In genomic region chr16:12646098-12646489, GRCh38 we compare ENCODE assay signal across 14 cellular contexts.
DNase-seq lines count a peak whose midpoint lies in the region; ATAC-seq, FAIRE-seq and TF ChIP-seq lines count a peak whose summit lies in the region.
"Had no signal": no experiment of that assay in that cellular context is flagged by ENCODE, and none has a peak within 500 bp of the region (broad histone marks: within the 10 kb centered on the region; RNA-seq: fewer than 3 reads in every experiment).

No MANE protein-coding gene starts in this region.

- no peak for TF ChIP-seq RAD21 in K562 (CRISPR knock-in tag; conservative IDR thresholded peaks at IDR 0.05 in 1 of 2, IDR thresholded peaks at IDR 0.05 in 1 of 2)

- H3K4me3 Mint-ChIP-seq in activated naive CD4-positive, alpha-beta T cell treated with anti-CD3 and anti-CD28 coated beads, Interleukin-2, amount 50 U/mL, for 24 hours = peak overlapping the region; percentile 63
- H3K4me3 Mint-ChIP-seq: neural progenitor cell had no signal

- no TSS peak for BruUV-seq in K562 (replicated peaks; lab: Mats Ljungman, UMichigan)

- H3K27ac ChIP-seq in K562 (ENCODE audit: extremely low read depth, low read depth, low read length) = no peak overlapping the region
- peak overlapping the region; percentile 59 for H3K27ac ChIP-seq in temporal lobe (ENCODE audit: low read depth, low read length)
- no peak overlapping the region for H3K27ac ChIP-seq in hepatocyte
- H3K27ac ChIP-seq in thyroid gland = no peak overlapping the region
- H3K27ac ChIP-seq: neural progenitor cell had no signal

- CTCF ChIA-PET in K562 (lab: Yijun Ruan, JAX; ENCODE audit: low intra/inter-chr PET ratio) = no interaction called here

- no peaks in the 10 kb centered on the region for H3K9me1 ChIP-seq in K562 (ENCODE audit: control insufficient read depth, insufficient read depth, low read length)

- H2AFZ ChIP-seq in K562 (ENCODE audit: low read depth, low read length) = no peak overlapping the region; the same call in 1 of the 2 replicates
- no peak overlapping the region for H2AFZ ChIP-seq in hepatocyte
- H2AFZ ChIP-seq: neural progenitor cell had no signal

- H3K27me3 ChIP-seq in K562 (ENCODE audit: control insufficient read depth in 2 of 2, insufficient read depth in 2 of 2, low read length in 2 of 2) = no peaks in the 10 kb centered on the region; a peak in 1 of 5 replicates
- no peaks in the 10 kb centered on the region for H3K27me3 ChIP-seq in hepatocyte
- no peaks in the 10 kb centered on the region for H3K27me3 ChIP-seq in thyroid gland
- H3K27me3 ChIP-seq: neural progenitor cell had no signal

- H3K4me2 ChIP-seq in K562 (ENCODE audit: insufficient read depth, low read length) = no peak overlapping the region; the same call in 1 of the 2 replicates
- no peak overlapping the region for H3K4me2 ChIP-seq in hepatocyte
- H3K4me2 ChIP-seq: neural progenitor cell had no signal

- H3K9me3 Mint-ChIP-seq in activated naive CD4-positive, alpha-beta T cell treated with anti-CD3 and anti-CD28 coated beads, Interleukin-2, amount 50 U/mL, for 24 hours = no peaks in the 10 kb centered on the region

- 8% methylated on average over 4 of the region's 4 CpGs for WGBS in K562 (ENCODE audit: insufficient coverage, low coverage, missing lambda C conversion rate)
- 73% methylated on average over 4 of the region's 4 CpGs for WGBS in hepatocyte (ENCODE audit: low lambda C conversion rate, missing lambda C conversion rate)
- 84 to 85% methylated on average over 4 of the region's 4 CpGs for WGBS in thyroid gland, 2 donors

- no peaks in the 10 kb centered on the region for H3K79me2 ChIP-seq in K562 (ENCODE audit: control insufficient read depth, insufficient read depth, low read length)
- no peaks in the 10 kb centered on the region for H3K79me2 ChIP-seq in hepatocyte

- H3K36me3 Mint-ChIP-seq in activated naive CD4-positive, alpha-beta T cell treated with anti-CD3 and anti-CD28 coated beads, Interleukin-2, amount 50 U/mL, for 24 hours = no peaks in the 10 kb centered on the region
- H3K36me3 Mint-ChIP-seq: neural progenitor cell had no signal

- H3K4me1 Mint-ChIP-seq in activated naive CD4-positive, alpha-beta T cell treated with anti-CD3 and anti-CD28 coated beads, Interleukin-2, amount 50 U/mL, for 24 hours = peaks cover 21% of the 10 kb centered on the region

- H4K20me1 ChIP-seq in K562 (replicated peaks; ENCODE audit: control insufficient read depth, insufficient read depth, low read length) = no peaks in the 10 kb centered on the region
- no peaks in the 10 kb centered on the region for H4K20me1 ChIP-seq in hepatocyte (ENCODE audit: insufficient read depth, poor library complexity, severe bottlenecking)

- H3K27me3 Mint-ChIP-seq in activated naive CD4-positive, alpha-beta T cell treated with anti-CD3 and anti-CD28 coated beads, Interleukin-2, amount 50 U/mL, for 24 hours = no peaks in the 10 kb centered on the region

- intact Hi-C loops in K562 (cut with micrococcal nuclease) = no loop called here
- intact Hi-C loops in thyroid gland (cut with DNase I) = no loop called here

- no peak for DNase-seq in activated naive CD4-positive, alpha-beta T cell treated with anti-CD3 and anti-CD28 coated beads, Interleukin-2, amount 50 U/mL, for 16 hours
- DNase-seq in K562 (ENCODE audit: extremely low read depth in 1 of 4, low spot score in 3 of 4) = no peak
- DNase-seq in hepatocyte (ENCODE audit: low spot score) = no peak
- DNase-seq in thyroid gland = no peak
- DNase-seq: activated CD4-positive, CD25-positive, alpha-beta regulatory T cell; NCI-H187 treated with DMSO at 0.1 percent for 48 hours had no signal

- FAIRE-seq in K562 (lab: Jason Lieb, UNC) = no peak
- FAIRE-seq: colon, endometrium had no signal

- in situ Hi-C loops in K562 (cut with MboI) = no loop called here

- no peaks in the 10 kb centered on the region for H3K9me2 ChIP-seq in hepatocyte (replicated peaks; ENCODE audit: insufficient read depth)

- no peak for TF ChIP-seq POLR2A in K562 (conservative IDR thresholded peaks at IDR 0.05)
- no peak for TF ChIP-seq POLR2A in thyroid gland (IDR thresholded peaks at IDR 0.05)

- H3K36me3 ChIP-seq in K562 (ENCODE audit: control insufficient read depth, insufficient read depth, low read length) (no peaks in the 10 kb centered on the region), hepatocyte (replicated peaks; ENCODE audit: insufficient read depth, low read depth) (no peaks in the 10 kb centered on the region), thyroid gland (no peaks in the 10 kb centered on the region)
- H3K36me3 ChIP-seq: neural progenitor cell had no signal

- 0 out of 3 replicates have a peak, but pooled peaks have one; percentile 16 for ATAC-seq in SK-N-SH treated with all-trans-retinoic acid at 6 μM for 48 hours
- ATAC-seq in K562 = no peak
- ATAC-seq in GM21515 (IDR thresholded peaks at IDR 0.05; ENCODE audit: unreplicated experiment) = no peak
- ATAC-seq: Right ventricle myocardium inferior had no signal

- H3K9ac ChIP-seq in K562 (ENCODE audit: insufficient read depth in 1 of 2, low read depth in 2 of 2, low read length in 2 of 2) = no peak overlapping the region
- H3K9ac ChIP-seq: neural progenitor cell had no signal

- POLR2A ChIA-PET in K562 (lab: Yijun Ruan, JAX) = interaction anchor here (0.6 kb wide), 1 partner anchor 44 kb away, joined by 5 read pairs; no protein-coding TSS in a partner anchor

- H3K27ac Mint-ChIP-seq in activated naive CD4-positive, alpha-beta T cell treated with anti-CD3 and anti-CD28 coated beads, Interleukin-2, amount 50 U/mL, for 24 hours = peak overlapping the region; percentile 93
- H3K27ac Mint-ChIP-seq: neural progenitor cell had no signal

- H3K4me3 ChIP-seq in K562 (no peak overlapping the region), hepatocyte (no peak overlapping the region), thyroid gland (replicated peaks in 1 of 3) (no peak overlapping the region)
- H3K4me3 ChIP-seq: neural progenitor cell had no signal

- H3K4me1 ChIP-seq in K562 (replicated peaks in 1 of 2; ENCODE audit: control insufficient read depth in 2 of 2, insufficient read depth in 2 of 2, low read length in 2 of 2) = peaks cover 4 to 11% of the 10 kb centered on the region in 2 experiments; a peak in 4 of 5 replicates
- no peaks in the 10 kb centered on the region for H3K4me1 ChIP-seq in hepatocyte (ENCODE audit: insufficient read depth)
- no peaks in the 10 kb centered on the region for H3K4me1 ChIP-seq in thyroid gland
- H3K4me1 ChIP-seq: neural progenitor cell had no signal

- no peaks in the 10 kb centered on the region for H3K9me3 ChIP-seq in K562 (replicated peaks; ENCODE audit: control insufficient read depth, insufficient read depth, low read depth, low read length)
- no peaks in the 10 kb centered on the region for H3K9me3 ChIP-seq in hepatocyte (ENCODE audit: low read depth)
- no peaks in the 10 kb centered on the region for H3K9me3 ChIP-seq in thyroid gland

- no peak for TF ChIP-seq EP300 in K562 (IDR thresholded peaks at IDR 0.05; ENCODE audit: low read length)

- no peak for TF ChIP-seq CTCF in K562 (IDR thresholded peaks at IDR 0.05 in 2 of 3, conservative IDR thresholded peaks at IDR 0.05 in 1 of 3; ENCODE audit: insufficient read depth in 2 of 3, low read depth in 1 of 3, low read length in 3 of 3)
- TF ChIP-seq CTCF in hepatocyte (IDR thresholded peaks at IDR 0.05; ENCODE audit: poor library complexity) = no peak
- TF ChIP-seq CTCF in thyroid gland (IDR thresholded peaks at IDR 0.05) = no peak

TF ChIP-seq in SK-N-SH treated with all-trans-retinoic acid at 6 μM for 48 hours, 23 proteins besides CTCF, POLR2A, EP300 and RAD21 (continues in another document):
- no peak for TF ChIP-seq CSRNP3 (CRISPR knock-in tag; IDR thresholded peaks at IDR 0.05)
- TF ChIP-seq TOX (CRISPR knock-in tag; IDR thresholded peaks at IDR 0.05; ENCODE audit: borderline replicate concordance) = no peak

TF ChIP-seq in K562, 482 proteins besides CTCF, POLR2A, EP300 and RAD21 (continues in another document):
- TF ChIP-seq THRB (CRISPR knock-in tag; conservative IDR thresholded peaks at IDR 0.05) = no peak
- peak in 1 of 2 experiments; percentile 80; a peak in 2 of 4 replicates for TF ChIP-seq MLLT1 (IDR thresholded peaks at IDR 0.05)
- TF ChIP-seq ZNF23 (CRISPR knock-in tag; IDR thresholded peaks at IDR 0.05) = peak; percentile 75; the same call in 1 of the 2 replicates
- TF ChIP-seq ZNF644 (tag; IDR thresholded peaks at IDR 0.05; ENCODE audit: low read depth) = no peak
- no peak for TF ChIP-seq TFE3 (CRISPR knock-in tag; IDR thresholded peaks at IDR 0.05)
- TF ChIP-seq TFAM (CRISPR knock-in tag; conservative IDR thresholded peaks at IDR 0.05) = no peak
